Comparison of ENCODE assay signal across 32 cellular contexts in the genomic region with DNA sequence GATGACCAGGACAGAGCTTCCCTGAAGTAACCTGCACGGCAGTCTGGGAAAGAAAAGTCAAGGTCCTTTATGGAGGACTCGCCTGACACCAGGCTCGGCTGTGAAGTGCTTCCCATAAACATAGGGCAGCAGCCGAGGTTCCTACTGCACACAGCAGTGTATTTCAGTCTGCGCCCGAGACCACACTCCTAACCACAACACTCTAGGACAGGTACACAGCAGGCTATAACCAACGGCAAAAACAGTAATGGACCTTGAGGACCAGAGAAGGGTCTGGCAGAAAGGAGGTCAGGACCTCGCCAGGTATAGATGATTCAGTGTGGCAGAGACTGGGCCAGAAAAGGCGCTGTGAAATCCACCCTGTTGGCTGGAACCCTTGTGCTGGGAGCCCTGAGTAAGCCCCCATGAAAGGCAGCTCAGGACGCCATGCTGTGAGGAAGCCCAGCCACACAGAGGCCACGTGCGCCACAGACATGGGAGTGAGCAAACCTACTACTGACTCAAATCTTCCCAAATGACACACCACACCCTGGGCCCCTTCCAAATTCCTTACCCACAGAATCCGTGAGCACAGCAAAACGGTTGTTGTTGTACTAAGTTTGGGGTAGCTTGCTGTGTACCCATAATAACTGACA.
"Had no signal": no experiment of that assay in that cellular context is flagged by ENCODE, and none has a peak within 500 bp of the region (broad histone marks: within the 10 kb centered on the region; RNA-seq: fewer than 3 reads in every experiment).

No MANE protein-coding gene starts in this region.

- H3K27me3 ChIP-seq: brain microvascular endothelial cell had no signal

- H3K4me3 ChIP-seq: coronary artery, dorsolateral prefrontal cortex had no signal

- H3K27ac ChIP-seq: brain microvascular endothelial cell, coronary artery, dorsolateral prefrontal cortex had no signal

- H3K27ac Mint-ChIP-seq: activated CD4-positive, alpha-beta memory T cell treated with anti-CD3 and anti-CD28 coated beads for 36 hours; activated CD4-positive, alpha-beta T cell treated with anti-CD3 and anti-CD28 coated beads for 36 hours; activated CD4-positive, alpha-beta T cell treated with anti-CD3 and anti-CD28 coated beads, Interleukin-2, amount 10 ng/mL, durations not matched to agents 24 days and 14 days; activated CD8-positive, alpha-beta memory T cell treated with anti-CD3 and anti-CD28 coated beads, Interleukin-2, amount 10 ng/mL, durations not matched to agents 7 days and 5 days; activated CD8-positive, alpha-beta T cell treated with anti-CD3 and anti-CD28 coated beads, Interleukin-2, amount 10 ng/mL, durations not matched to agents 7 days and 5 days; activated naive CD8-positive, alpha-beta T cell; activated T-helper 2 cell treated with anti-CD3 and anti-CD28 coated beads, Interferon-gamma antibody, Interleukin-2, Interleukin-4, amounts not matched to agents 10 μg/mL and 5 μg/mL and 100 μg/mL, durations not matched to agents 14 hours and 24 hours and 36 hours; dendritic cell treated with granulocyte-macrophage colony-stimulating factor and Interleukin-4, amounts not matched to agents 40 ng/mL and 50 ng/mL, for 4 days; endodermal cell; T-cell; T-helper 1 cell treated with Interleukin-12 subunit alpha and Interleukin-12 subunit beta and Interleukin-4 antibody, amounts not matched to agents 30 μg/mL and 1 μg/mL, for 36 hours; T-helper 2 cell treated with Interferon-gamma antibody and Interleukin-4, amounts not matched to agents 5 μg/mL and 100 μg/mL, for 36 hours had no signal

- H3K36me3 Mint-ChIP-seq: activated CD4-positive, alpha-beta memory T cell treated with anti-CD3 and anti-CD28 coated beads for 36 hours; activated CD8-positive, alpha-beta memory T cell treated with anti-CD3 and anti-CD28 coated beads, Interleukin-2, amount 10 ng/mL, durations not matched to agents 7 days and 5 days; activated naive CD8-positive, alpha-beta T cell; T-cell had no signal

- H3K36me3 ChIP-seq: brain microvascular endothelial cell had no signal

- DNase-seq: activated CD4-positive, alpha-beta memory T cell treated with anti-CD3 and anti-CD28 coated beads for 36 hours; activated CD4-positive, alpha-beta T cell treated with anti-CD3 and anti-CD28 coated beads for 36 hours; activated CD4-positive, alpha-beta T cell treated with anti-CD3 and anti-CD28 coated beads, Interleukin-2, amount 10 ng/mL, durations not matched to agents 24 days and 14 days; activated CD4-positive, CD25-positive, alpha-beta regulatory T cell; activated CD4-positive, CD25-positive, alpha-beta regulatory T cell treated with anti-CD3 and anti-CD28 coated beads, Interleukin-2, amount 50 U/mL, for 72 hours; activated CD8-positive, alpha-beta memory T cell treated with anti-CD3 and anti-CD28 coated beads, Interleukin-2, amount 10 ng/mL, durations not matched to agents 7 days and 5 days; activated CD8-positive, alpha-beta memory T cell treated with anti-CD3 and anti-CD28 coated beads, Interleukin-2, amount 50 U/mL, for 4 hours; activated CD8-positive, alpha-beta T cell treated with anti-CD3 and anti-CD28 coated beads, Interleukin-2, amount 10 ng/mL, durations not matched to agents 7 days and 5 days; activated gamma-delta T cell treated with Interleukin-2 at 50 U/mL for 16 hours; activated naive CD4-positive, alpha-beta T cell treated with anti-CD3 and anti-CD28 coated beads, Interleukin-2, amount 50 U/mL, for 16 hours; activated naive CD4-positive, alpha-beta T cell treated with Interleukin-2 at 50 U/mL for 16 hours; activated T-cell treated with anti-CD3 and anti-CD28 coated beads, Interleukin-2, amount 50 U/mL, for 1 hour; activated T-cell treated with anti-CD3 and anti-CD28 coated beads, Interleukin-2, amount 50 U/mL, for 48 hours; amniotic stem cell; anterior cingulate cortex; brain microvascular endothelial cell; caudate nucleus; cerebellar nuclear complex; dorsolateral prefrontal cortex; effector memory CD4-positive, alpha-beta T cell; endodermal cell; foreskin fibroblast; head of caudate nucleus; T-cell; T1000 had no signal

- H3K4me1 Mint-ChIP-seq: activated CD4-positive, alpha-beta T cell treated with anti-CD3 and anti-CD28 coated beads for 36 hours; activated CD4-positive, alpha-beta T cell treated with anti-CD3 and anti-CD28 coated beads, Interleukin-2, amount 10 ng/mL, durations not matched to agents 24 days and 14 days; activated CD8-positive, alpha-beta memory T cell treated with anti-CD3 and anti-CD28 coated beads, Interleukin-2, amount 10 ng/mL, durations not matched to agents 7 days and 5 days; endodermal cell; T-cell had no signal

- H3K27me3 Mint-ChIP-seq: activated CD4-positive, alpha-beta T cell treated with anti-CD3 and anti-CD28 coated beads for 36 hours; activated CD4-positive, alpha-beta T cell treated with anti-CD3 and anti-CD28 coated beads, Interleukin-2, amount 10 ng/mL, durations not matched to agents 24 days and 14 days; activated CD8-positive, alpha-beta memory T cell treated with anti-CD3 and anti-CD28 coated beads, Interleukin-2, amount 10 ng/mL, durations not matched to agents 7 days and 5 days; activated naive CD8-positive, alpha-beta T cell; dendritic cell treated with granulocyte-macrophage colony-stimulating factor and Interleukin-4, amounts not matched to agents 40 ng/mL and 50 ng/mL, for 4 days; T-cell had no signal

- H3K4me3 Mint-ChIP-seq: activated CD4-positive, alpha-beta memory T cell treated with anti-CD3 and anti-CD28 coated beads for 36 hours; activated CD4-positive, alpha-beta T cell treated with anti-CD3 and anti-CD28 coated beads for 36 hours; activated CD4-positive, alpha-beta T cell treated with anti-CD3 and anti-CD28 coated beads, Interleukin-2, amount 10 ng/mL, durations not matched to agents 24 days and 14 days; activated CD8-positive, alpha-beta memory T cell treated with anti-CD3 and anti-CD28 coated beads, Interleukin-2, amount 10 ng/mL, durations not matched to agents 7 days and 5 days; activated CD8-positive, alpha-beta T cell treated with anti-CD3 and anti-CD28 coated beads, Interleukin-2, amount 10 ng/mL, durations not matched to agents 7 days and 5 days; activated naive CD8-positive, alpha-beta T cell; activated T-helper 1 cell treated with anti-CD3 and anti-CD28 coated beads, Interleukin-12 subunit alpha, Interleukin-12 subunit beta, Interleukin-2, Interleukin-4 antibody, amounts not matched to agents 30 ng/mL and 10 ng/mL and 1 ng/mL, durations not matched to agents 14 hours and 24 hours and 36 hours; dendritic cell treated with granulocyte-macrophage colony-stimulating factor and Interleukin-4, amounts not matched to agents 40 ng/mL and 50 ng/mL, for 4 days; endodermal cell; T-cell; T-helper 1 cell treated with Interleukin-12 subunit alpha and Interleukin-12 subunit beta and Interleukin-4 antibody, amounts not matched to agents 30 μg/mL and 1 μg/mL, for 36 hours; T-helper 2 cell treated with Interferon-gamma antibody and Interleukin-4, amounts not matched to agents 5 μg/mL and 100 μg/mL, for 36 hours had no signal

- H3K9me3 Mint-ChIP-seq: activated CD4-positive, alpha-beta memory T cell treated with anti-CD3 and anti-CD28 coated beads for 36 hours; activated CD4-positive, alpha-beta T cell treated with anti-CD3 and anti-CD28 coated beads, Interleukin-2, amount 10 ng/mL, durations not matched to agents 24 days and 14 days; activated T-helper 1 cell treated with anti-CD3 and anti-CD28 coated beads, Interleukin-12 subunit alpha, Interleukin-12 subunit beta, Interleukin-2, Interleukin-4 antibody, amounts not matched to agents 30 ng/mL and 10 ng/mL and 1 ng/mL, durations not matched to agents 14 hours and 24 hours and 36 hours; activated T-helper 2 cell treated with anti-CD3 and anti-CD28 coated beads, Interferon-gamma antibody, Interleukin-2, Interleukin-4, amounts not matched to agents 10 μg/mL and 5 μg/mL and 100 μg/mL, durations not matched to agents 14 hours and 24 hours and 36 hours; dendritic cell treated with granulocyte-macrophage colony-stimulating factor and Interleukin-4, amounts not matched to agents 40 ng/mL and 50 ng/mL, for 4 days; endodermal cell; T-cell; T-helper 1 cell treated with Interleukin-12 subunit alpha and Interleukin-12 subunit beta and Interleukin-4 antibody, amounts not matched to agents 30 μg/mL and 1 μg/mL, for 36 hours; T-helper 2 cell treated with Interferon-gamma antibody and Interleukin-4, amounts not matched to agents 5 μg/mL and 100 μg/mL, for 36 hours had no signal
